Comparison of ENCODE assay signal across 31 cellular contexts in genomic region chrX:18906286-18906685, GRCh38.
"Had no signal": no experiment of that assay in that cellular context is flagged by ENCODE, and none has a peak within 500 bp of the region (broad histone marks: within the 10 kb centered on the region; RNA-seq: fewer than 3 reads in every experiment).

No MANE protein-coding gene starts in this region.

- H3K36me3 ChIP-seq: brain microvascular endothelial cell, breast epithelium had no signal

- H3K4me3 ChIP-seq: adrenal gland, ascending aorta, body of pancreas, breast epithelium, cardiac muscle cell had no signal

- H3K27ac ChIP-seq: adrenal gland, ascending aorta, body of pancreas, brain microvascular endothelial cell, breast epithelium, cardiac muscle cell had no signal

- H3K4me1 ChIP-seq: adrenal gland, ascending aorta, body of pancreas, breast epithelium had no signal

- H3K9me3 ChIP-seq: adrenal gland, ascending aorta, body of pancreas, breast epithelium had no signal

- DNase-seq: activated effector memory CD4-positive, alpha-beta T cell treated with anti-CD3 and anti-CD28 coated beads, Interleukin-2, amount 50 U/mL, for 16 hours; activated effector memory CD4-positive, alpha-beta T cell treated with Interleukin-2 at 50 U/mL for 16 hours; activated gamma-delta T cell; activated gamma-delta T cell treated with Interleukin-2 at 50 U/mL for 16 hours; activated naive CD4-positive, alpha-beta T cell; activated naive CD4-positive, alpha-beta T cell treated with anti-CD3 and anti-CD28 coated beads for 36 hours; activated naive CD4-positive, alpha-beta T cell treated with anti-CD3 and anti-CD28 coated beads, Interleukin-2, amount 10 ng/mL, durations not matched to agents 7 days and 5 days; activated naive CD4-positive, alpha-beta T cell treated with anti-CD3 and anti-CD28 coated beads, Interleukin-2, amount 50 U/mL, for 16 hours; activated naive CD4-positive, alpha-beta T cell treated with Interleukin-2 at 50 U/mL for 16 hours; activated naive CD8-positive, alpha-beta T cell treated with anti-CD3 and anti-CD28 coated beads for 36 hours; activated naive CD8-positive, alpha-beta T cell treated with anti-CD3 and anti-CD28 coated beads, Interleukin-2, amount 10 ng/mL, durations not matched to agents 7 days and 5 days; activated naive CD8-positive, alpha-beta T cell treated with anti-CD3 and anti-CD28 coated beads, Interleukin-2, amount 50 U/mL, for 24 hours; activated T-cell treated with anti-CD3 and anti-CD28 coated beads, Interleukin-2, amount 50 U/mL, for 1 hour; activated T-cell treated with anti-CD3 and anti-CD28 coated beads, Interleukin-2, amount 50 U/mL, for 24 hours; activated T-cell treated with anti-CD3 and anti-CD28 coated beads, Interleukin-2, amount 50 U/mL, for 4 hours; activated T-cell treated with anti-CD3 and anti-CD28 coated beads, Interleukin-2, amount 50 U/mL, for 48 hours; activated T-cell treated with anti-CD3 and anti-CD28 coated beads, Interleukin-2, amount 50 U/mL, for 72 hours; adrenal gland; amniotic stem cell; amygdala; anterior cingulate cortex; body of pancreas; brain microvascular endothelial cell; caudate nucleus; central memory CD4-positive, alpha-beta T cell; cerebellar nuclear complex had no signal

- ATAC-seq: activated naive CD4-positive, alpha-beta T cell treated with anti-CD3 and anti-CD28 coated beads, Interleukin-2, amount 50 U/mL, for 72 hours; activated naive CD8-positive, alpha-beta T cell treated with anti-CD3 and anti-CD28 coated beads, Interleukin-2, amount 50 U/mL, for 24 hours; activated T-cell treated with anti-CD3 and anti-CD28 coated beads, Interleukin-2, amount 50 U/mL, for 4 hours; activated T-cell treated with anti-CD3 and anti-CD28 coated beads, Interleukin-2, amount 50 U/mL, for 72 hours; activated T-helper 17 cell treated with anti-CD3 and anti-CD28 coated beads, Interleukin-2, amount 50 U/mL, for 72 hours; body of pancreas had no signal

- H3K27me3 ChIP-seq: adrenal gland, ascending aorta, body of pancreas, brain microvascular endothelial cell, cardiac muscle cell had no signal
